Comparison of ENCODE assay signal across 8 cellular contexts in genomic region chr16:4692460-4693295, GRCh38. TPM values are rescaled to one million over a fixed set of nuclear protein-coding genes. Genes with fewer than 3 reads are reported as not detected.
DNase-seq lines count a peak whose midpoint lies in the region; ATAC-seq, FAIRE-seq and TF ChIP-seq lines count a peak whose summit lies in the region.

No MANE protein-coding gene starts in this region.

- H3K4me3 ChIP-seq in endothelial cell of umbilical vein (replicated peaks in 1 of 3; ENCODE audit: insufficient read depth in 1 of 3, low read depth in 1 of 3, low read length in 3 of 3): peak overlapping the region; percentile 26 to 93 (median 31)
- H3K4me3 ChIP-seq in naive thymus-derived CD4-positive, alpha-beta T cell (ENCODE audit: low read length): peak overlapping the region; percentile 93

- peak overlapping the region; percentile 69 to 93 (median 88) for H3K27ac Mint-ChIP-seq in naive thymus-derived CD4-positive, alpha-beta T cell

- DNase-seq in NCI-H345 (lab: John Stamatoyannopoulos, UW) (peak; percentile 23), NCI-H345 treated with DMSO at 0.1 percent for 48 hours (lab: John Stamatoyannopoulos, UW; ENCODE audit: unreplicated experiment) (no peak), RWPE1 (ENCODE audit: low spot score) (no peak), endothelial cell of umbilical vein (ENCODE audit: low read depth, low spot score) (peak; percentile 19), DMS79 treated with DMSO at 0.1 percent for 48 hours (lab: John Stamatoyannopoulos, UW) (no peak), activated gamma-delta T cell treated with Interleukin-2 at 50 U/mL for 16 hours (no peak)
- DNase-seq in naive thymus-derived CD4-positive, alpha-beta T cell: peak in 3 of 9 donors; percentile 16 to 32 (median 28)

- no peaks in the 10 kb centered on the region for H4K20me1 ChIP-seq in endothelial cell of umbilical vein (replicated peaks; ENCODE audit: control insufficient read depth, extremely low read depth, insufficient read depth, low read length)

- H3K4me1 Mint-ChIP-seq in naive thymus-derived CD4-positive, alpha-beta T cell: peaks cover 8 to 23% (median 14%) of the 10 kb centered on the region in 7 donors

- peaks cover 0 to 27% of the 10 kb centered on the region in 2 experiments for H3K36me3 ChIP-seq in endothelial cell of umbilical vein (ENCODE audit: control insufficient read depth in 2 of 2, extremely low read depth in 1 of 2, insufficient read depth in 2 of 2, low read length in 2 of 2)
- peaks cover 0 to 62% (median 9%) of the 10 kb centered on the region in 3 experiments for H3K36me3 ChIP-seq in naive thymus-derived CD4-positive, alpha-beta T cell (ENCODE audit: control insufficient read depth in 2 of 3, insufficient read depth in 3 of 3, low read length in 3 of 3)

- dilution Hi-C loops in endothelial cell of umbilical vein (cut with MboI; ENCODE audit: extremely low pct_ligation_motif_present, low sequenced_read_pairs): no loop called here

- intact Hi-C loops in endothelial cell of umbilical vein (cut with micrococcal nuclease): loop anchor here (1.0 to 2.0 kb wide), 3 partner anchors 42 to 264 kb away; partner anchors contain the start of genes ANKS3, DNAAF8 and MGRN1
- intact Hi-C loops in naive thymus-derived CD4-positive, alpha-beta T cell (cut with micrococcal nuclease): loop anchor here (1.0 to 10.0 kb wide), 18 partner anchors 16 to 812 kb away; partner anchors contain the start of genes ANKS3 (in 2 of the 2), DNAAF8 (in 2 of the 2), MGRN1 (in 2 of the 2) and ROGDI (in 2 of the 2)

- TF ChIP-seq CTCF in RWPE1 (conservative IDR thresholded peaks at IDR 0.05; ENCODE audit: low read depth) (no peak), endothelial cell of umbilical vein (IDR thresholded peaks at IDR 0.05; ENCODE audit: extremely low read depth in 1 of 2, insufficient read depth in 1 of 2, low read depth in 1 of 2, low read length in 2 of 2) (no peak)

- no peak for FAIRE-seq in endothelial cell of umbilical vein (lab: Jason Lieb, UNC)

- H3K4me3 Mint-ChIP-seq in naive thymus-derived CD4-positive, alpha-beta T cell: peak overlapping the region; percentile 78 to 91 (median 86)

- H3K9ac ChIP-seq in endothelial cell of umbilical vein (replicated peaks; ENCODE audit: extremely low read depth, insufficient read depth, low read length): no peak overlapping the region

- H3K36me3 Mint-ChIP-seq in naive thymus-derived CD4-positive, alpha-beta T cell: peaks cover 0 to 3% (median 0%) of the 10 kb centered on the region in 5 donors

- H3K27me3 Mint-ChIP-seq in naive thymus-derived CD4-positive, alpha-beta T cell: no peaks in the 10 kb centered on the region

- peak overlapping the region; percentile 30 for H2AFZ ChIP-seq in endothelial cell of umbilical vein (ENCODE audit: low read depth, low read length)

- H3K9me3 Mint-ChIP-seq in naive thymus-derived CD4-positive, alpha-beta T cell: no peaks in the 10 kb centered on the region

- BruUV-seq in endothelial cell of umbilical vein (replicated peaks; lab: Mats Ljungman, UMichigan): no TSS peak

- ATAC-seq in HG02943 (IDR thresholded peaks at IDR 0.05; ENCODE audit: low read depth, unreplicated experiment): peak; percentile 24
- peak; percentile 3 for ATAC-seq in naive thymus-derived CD4-positive, alpha-beta T cell

- CTCF ChIA-PET in RWPE1 (lab: Yijun Ruan, JAX) (interaction anchor here (0.6 to 1.1 kb wide), 2 partner anchors 10 to 432 kb away, joined by 3 to 4 read pairs; no protein-coding TSS in a partner anchor), endothelial cell of umbilical vein (lab: Charles Lee) (interaction anchor here (0.9 to 2.0 kb wide), 2 partner anchors 10 to 22 kb away, joined by 5 to 7 read pairs; no protein-coding TSS in a partner anchor)
- CTCF ChIA-PET in naive thymus-derived CD4-positive, alpha-beta T cell (lab: Charles Lee): interaction anchor here (0.6 to 1.3 kb wide), 2 partner anchors 69 to 135 kb away, joined by 5 to 6 read pairs; partner anchors contain the start of gene MGRN1

- peaks cover 4% of the 10 kb centered on the region for H3K4me1 ChIP-seq in endothelial cell of umbilical vein (ENCODE audit: control insufficient read depth, extremely low read depth, insufficient read depth, low read length)
- H3K4me1 ChIP-seq in naive thymus-derived CD4-positive, alpha-beta T cell (ENCODE audit: control insufficient read depth in 2 of 2, insufficient read depth in 2 of 2, low read length in 2 of 2): peaks cover 14% of the 10 kb centered on the region in 2 donors

- no peaks in the 10 kb centered on the region for H3K9me3 ChIP-seq in endothelial cell of umbilical vein (replicated peaks; ENCODE audit: control insufficient read depth, insufficient read depth, low read length)
- H3K9me3 ChIP-seq in naive thymus-derived CD4-positive, alpha-beta T cell (ENCODE audit: control insufficient read depth in 2 of 3, low read length in 3 of 3): no peaks in the 10 kb centered on the region

- H3K27me3 ChIP-seq in endothelial cell of umbilical vein (ENCODE audit: control insufficient read depth in 2 of 2, insufficient read depth in 2 of 2, low read length in 2 of 2): no peaks in the 10 kb centered on the region
- no peaks in the 10 kb centered on the region for H3K27me3 ChIP-seq in naive thymus-derived CD4-positive, alpha-beta T cell (ENCODE audit: control insufficient read depth in 2 of 2, insufficient read depth in 2 of 2, low read length in 2 of 2)

- TF ChIP-seq POLR2A in endothelial cell of umbilical vein (IDR thresholded peaks at IDR 0.05; ENCODE audit: low read depth, low read length): no peak

- H3K79me2 ChIP-seq in endothelial cell of umbilical vein (ENCODE audit: control insufficient read depth, insufficient read depth, low read length): no peaks in the 10 kb centered on the region

- POLR2A ChIA-PET in RWPE1 (lab: Yijun Ruan, JAX; ENCODE audit: low non-redundant PET): interaction anchor here (0.5 to 1.4 kb wide), 2 partner anchors 42 to 73 kb away, joined by 3 to 8 read pairs; partner anchors contain the start of genes ANKS3 and DNAAF8
- POLR2A ChIA-PET in endothelial cell of umbilical vein (lab: Charles Lee): no interaction called here
- POLR2A ChIA-PET in naive thymus-derived CD4-positive, alpha-beta T cell (lab: Charles Lee): interaction anchor here (1.1 to 3.3 kb wide), 12 partner anchors 11 to 76 kb away, joined by 3 to 28 read pairs (median 5); partner anchors contain the start of genes ANKS3, DNAAF8 and MGRN1

- H3K27ac ChIP-seq in RWPE1: peak overlapping the region; percentile 82
- H3K27ac ChIP-seq in endothelial cell of umbilical vein (ENCODE audit: insufficient read depth, low read depth, low read length): no peak overlapping the region
- H3K27ac ChIP-seq in naive thymus-derived CD4-positive, alpha-beta T cell (ENCODE audit: low read depth, low read length): peak overlapping the region; percentile 72

- H3K9me1 ChIP-seq in endothelial cell of umbilical vein (replicated peaks; ENCODE audit: control insufficient read depth, extremely low read depth, insufficient read depth, low read length): no peaks in the 10 kb centered on the region

- peak overlapping the region; percentile 72 for H3K4me2 ChIP-seq in endothelial cell of umbilical vein (ENCODE audit: insufficient read depth, low read length)

TF ChIP-seq in endothelial cell of umbilical vein, 7 proteins besides CTCF, POLR2A, EP300 and RAD21 (continues in another document):
- no peak for TF ChIP-seq GATA2 (IDR thresholded peaks at IDR 0.05; ENCODE audit: insufficient read depth, insufficient read length, low read depth, low read length)
- no peak for TF ChIP-seq MAX (IDR thresholded peaks at IDR 0.05; ENCODE audit: insufficient read depth, insufficient read length)
- no peak for TF ChIP-seq POLR2AphosphoS5 (IDR thresholded peaks at IDR 0.05; ENCODE audit: insufficient read depth, low read depth, low read length)

RNA-seq across cellular contexts. Expression of gene NUDT16L1, which starts 0.7 kb away (rescaled TPM):
- 22.8 and 24.7 TPM in 2 replicates for total RNA-seq in endothelial cell of umbilical vein
- 53.1 and 65.3 TPM in 2 replicates for polyA plus RNA-seq in endothelial cell of umbilical vein
- 31.7 and 40.0 TPM in 2 replicates for polyA plus RNA-seq in endothelial cell of umbilical vein (2011; cell fraction: cytosol; rRNA removed)
- 21.0 and 21.6 TPM in 2 replicates for polyA plus RNA-seq in endothelial cell of umbilical vein (2011; cell fraction: nucleus; rRNA removed)
- polyA plus RNA-seq in endothelial cell of umbilical vein (2012): 17.9 and 18.2 TPM in 2 replicates
- 10.0 and 12.4 TPM in 2 replicates for polyA minus RNA-seq in endothelial cell of umbilical vein
- polyA minus RNA-seq in endothelial cell of umbilical vein (2011; cell fraction: cytosol; rRNA and poly(A)+ RNA removed): 10.4 TPM
- 4.7 and 6.4 TPM in 2 replicates for polyA minus RNA-seq in endothelial cell of umbilical vein (2011; cell fraction: nucleus; rRNA and poly(A)+ RNA removed)
- total RNA-seq in naive thymus-derived CD4-positive, alpha-beta T cell: 10 to 100 TPM; 42.8 to 65.4 (median 53.3) TPM
- 100 to 1,000 TPM; 104 to 133 TPM for polyA plus RNA-seq in naive thymus-derived CD4-positive, alpha-beta T cell

RNA-seq across cellular contexts. Expression of gene ANKS3, which starts 41.4 kb away (rescaled TPM):
- 22.5 and 24.0 TPM in 2 replicates for total RNA-seq in endothelial cell of umbilical vein
- 13.9 and 14.2 TPM in 2 replicates for polyA plus RNA-seq in endothelial cell of umbilical vein
- 7.1 and 10.2 TPM in 2 replicates for polyA plus RNA-seq in endothelial cell of umbilical vein (2011; cell fraction: cytosol; rRNA removed)
- polyA plus RNA-seq in endothelial cell of umbilical vein (2011; cell fraction: nucleus; rRNA removed): 64.7 and 66.4 TPM in 2 replicates
- 5.7 and 9.6 TPM in 2 replicates for polyA plus RNA-seq in endothelial cell of umbilical vein (2012)
- 22.7 and 26.9 TPM in 2 replicates for polyA minus RNA-seq in endothelial cell of umbilical vein
- 7.1 TPM for polyA minus RNA-seq in endothelial cell of umbilical vein (2011; cell fraction: cytosol; rRNA and poly(A)+ RNA removed)
- 28.4 and 29.0 TPM in 2 replicates for polyA minus RNA-seq in endothelial cell of umbilical vein (2011; cell fraction: nucleus; rRNA and poly(A)+ RNA removed)
- total RNA-seq in naive thymus-derived CD4-positive, alpha-beta T cell: 10 to 100 TPM; 17.6 to 32.7 (median 25.3) TPM
- 1 to 10 TPM; 4.1 to 8.5 TPM for polyA plus RNA-seq in naive thymus-derived CD4-positive, alpha-beta T cell

RNA-seq across cellular contexts. Expression of gene DNAAF8, which starts 41.7 kb away (rescaled TPM):
- total RNA-seq in endothelial cell of umbilical vein: 1.0 TPM in 1 of 2 replicates, not detected in the other
- polyA plus RNA-seq in endothelial cell of umbilical vein: 0.49 and 0.58 TPM in 2 replicates
- 0.49 and 0.61 TPM in 2 replicates for polyA plus RNA-seq in endothelial cell of umbilical vein (2011; cell fraction: cytosol; rRNA removed)
- polyA plus RNA-seq in endothelial cell of umbilical vein (2011; cell fraction: nucleus; rRNA removed): 0.07 and 0.17 TPM in 2 replicates
- polyA plus RNA-seq in endothelial cell of umbilical vein (2012): 0.30 and 0.52 TPM in 2 replicates
- 0.24 and 1.00 TPM in 2 replicates for polyA minus RNA-seq in endothelial cell of umbilical vein
- not detected for polyA minus RNA-seq in endothelial cell of umbilical vein (2011; cell fraction: cytosol; rRNA and poly(A)+ RNA removed)
- not detected in 2 replicates for polyA minus RNA-seq in endothelial cell of umbilical vein (2011; cell fraction: nucleus; rRNA and poly(A)+ RNA removed)
- under 1 TPM; 0.11 to 0.57 (median 0.27) TPM for total RNA-seq in naive thymus-derived CD4-positive, alpha-beta T cell
- polyA plus RNA-seq in naive thymus-derived CD4-positive, alpha-beta T cell: under 1 TPM in 1 of 2 donors, not detected in 1; 0.31 TPM

Comparison
In these comparisons a context has a peak if more than half of its experiments do, and no peak if none do; other contexts are left out.
1. DNase-seq: peak in NCI-H345 (single experiment) and endothelial cell of umbilical vein (single experiment); none in NCI-H345 treated with DMSO at 0.1 percent for 48 hours (single experiment), RWPE1 (single experiment), DMS79 treated with DMSO at 0.1 percent for 48 hours (single experiment) and activated gamma-delta T cell treated with Interleukin-2 at 50 U/mL for 16 hours (single experiment).